12 cellular contexts compared by ENCODE assay signal in the genomic region with DNA sequence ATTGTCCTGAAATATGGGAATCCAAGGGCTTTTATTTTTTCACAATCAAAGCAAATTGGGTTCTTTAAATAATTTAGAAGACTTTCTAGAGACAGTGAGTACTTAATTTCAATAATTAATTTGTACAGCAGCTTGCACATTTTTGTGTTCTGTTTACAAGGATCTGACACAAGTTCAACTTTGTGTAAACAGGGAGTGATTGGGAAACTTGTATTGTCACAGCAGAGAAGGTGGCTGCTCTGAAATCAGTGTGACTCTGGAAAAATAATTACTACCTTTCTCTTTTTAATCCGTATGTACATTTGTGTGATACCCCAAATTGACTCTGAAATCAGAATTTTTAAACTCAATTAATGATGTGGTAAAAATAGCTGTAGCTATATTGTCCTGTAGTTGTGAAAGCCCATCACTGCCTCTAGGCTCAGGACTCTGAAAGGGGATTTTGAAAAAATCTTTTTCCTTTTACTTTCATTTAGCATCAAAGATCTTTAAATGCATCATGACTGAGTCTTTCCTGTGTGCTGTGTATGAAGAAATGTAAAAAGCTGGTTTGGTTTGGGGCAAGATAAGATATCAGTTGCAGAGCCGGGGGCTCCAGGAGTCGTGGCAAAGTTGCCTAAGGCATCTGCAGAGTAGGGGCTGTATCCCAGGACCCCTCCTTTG. TPM values are rescaled to one million over a fixed set of nuclear protein-coding genes. Genes with fewer than 3 reads are reported as not detected.
DNase-seq lines count a peak whose midpoint lies in the region; ATAC-seq and TF ChIP-seq lines count a peak whose summit lies in the region.
"Had no signal": no experiment of that assay in that cellular context is flagged by ENCODE, and none has a peak within 500 bp of the region (broad histone marks: within the 10 kb centered on the region; RNA-seq: fewer than 3 reads in every experiment).

No MANE protein-coding gene starts in this region.

- no peak for TF ChIP-seq POLR2A in stomach (IDR thresholded peaks at IDR 0.05)

- H4K8ac ChIP-seq in mesendoderm (ENCODE audit: low read depth, low read length): no peak overlapping the region

- H3K79me1 ChIP-seq in mesendoderm (ENCODE audit: low read length): no peaks in the 10 kb centered on the region

- H3K4me1 ChIP-seq in mesendoderm (ENCODE audit: control insufficient read depth, low read depth, low read length) (no peaks in the 10 kb centered on the region), stomach (peaks cover 0 to 5% (median 0%) of the 10 kb centered on the region in 4 donors)
- H3K4me1 ChIP-seq: sigmoid colon had no signal

- no peak for TF ChIP-seq EP300 in stomach (IDR thresholded peaks at IDR 0.05)

- H3K9ac ChIP-seq in mesendoderm (ENCODE audit: low read length): no peak overlapping the region

- H4K5ac ChIP-seq in mesendoderm (ENCODE audit: low read length): no peak overlapping the region

- peak; percentile 60 to 62 for ATAC-seq in activated naive CD4-positive, alpha-beta T cell treated with anti-CD3 and anti-CD28 coated beads, Interleukin-2, amount 50 U/mL, for 72 hours
- peak; percentile 83 for ATAC-seq in HG02642 (IDR thresholded peaks at IDR 0.05; ENCODE audit: poor library complexity, unreplicated experiment)
- peak; percentile 77 for ATAC-seq in HG03460 (IDR thresholded peaks at IDR 0.05; ENCODE audit: unreplicated experiment)

- H3K23ac ChIP-seq in mesendoderm (ENCODE audit: low read length): no peak overlapping the region

- peaks cover 15% of the 10 kb centered on the region for H3K4me1 Mint-ChIP-seq in activated naive CD4-positive, alpha-beta T cell treated with anti-CD3 and anti-CD28 coated beads for 36 hours (ENCODE audit: low read depth)

- H3K56ac ChIP-seq in mesendoderm (ENCODE audit: low read length): no peak overlapping the region

- H2BK120ac ChIP-seq in mesendoderm (ENCODE audit: low read depth, low read length): no peak overlapping the region

- CTCF ChIA-PET in activated naive CD4-positive, alpha-beta T cell treated with anti-CD3 and anti-CD28 coated beads for 36 hours (lab: Charles Lee): interaction anchor here (0.8 to 6.2 kb wide), 5 partner anchors 18 to 1497 kb away, joined by 3 to 92 read pairs (median 5); no protein-coding TSS in a partner anchor

- H2BK5ac ChIP-seq in mesendoderm (ENCODE audit: low read length): no peak overlapping the region

- no peak overlapping the region for H3K4me3 Mint-ChIP-seq in activated naive CD4-positive, alpha-beta T cell treated with anti-CD3 and anti-CD28 coated beads for 36 hours

- H3K9me3 Mint-ChIP-seq in activated naive CD4-positive, alpha-beta T cell treated with anti-CD3 and anti-CD28 coated beads, Interleukin-2, amount 50 U/mL, for 72 hours: no peaks in the 10 kb centered on the region
- no peaks in the 10 kb centered on the region for H3K9me3 Mint-ChIP-seq in activated naive CD4-positive, alpha-beta T cell treated with anti-CD3 and anti-CD28 coated beads for 36 hours

- H3K9me3 ChIP-seq in stomach: no peaks in the 10 kb centered on the region
- H3K9me3 ChIP-seq: sigmoid colon had no signal

- H3K4me3 ChIP-seq in mesendoderm (ENCODE audit: low read length) (no peak overlapping the region), stomach (no peak overlapping the region)
- H3K4me3 ChIP-seq: cardiac muscle cell, sigmoid colon had no signal

- H3K4me2 ChIP-seq in mesendoderm (ENCODE audit: low read length): no peak overlapping the region

- H3K27me3 Mint-ChIP-seq in activated naive CD4-positive, alpha-beta T cell treated with anti-CD3 and anti-CD28 coated beads for 36 hours (ENCODE audit: low read depth): no peaks in the 10 kb centered on the region

- no peak overlapping the region for H2BK15ac ChIP-seq in mesendoderm (replicated peaks; ENCODE audit: low read depth)

- TF ChIP-seq CTCF in stomach (IDR thresholded peaks at IDR 0.05): no peak

- H2AK5ac ChIP-seq in mesendoderm (ENCODE audit: low read length): no peak overlapping the region

- H3K36me3 Mint-ChIP-seq in activated naive CD4-positive, alpha-beta T cell treated with anti-CD3 and anti-CD28 coated beads, Interleukin-2, amount 50 U/mL, for 72 hours: no peaks in the 10 kb centered on the region
- no peaks in the 10 kb centered on the region for H3K36me3 Mint-ChIP-seq in activated naive CD4-positive, alpha-beta T cell treated with anti-CD3 and anti-CD28 coated beads for 36 hours (ENCODE audit: low read depth)

- H3K36me3 ChIP-seq in mesendoderm (ENCODE audit: control insufficient read depth, insufficient read depth, low read length) (no peaks in the 10 kb centered on the region), stomach (no peaks in the 10 kb centered on the region)
- H3K36me3 ChIP-seq: cardiac muscle cell, sigmoid colon had no signal

- intact Hi-C loops in activated naive CD4-positive, alpha-beta T cell treated with anti-CD3 and anti-CD28 coated beads for 36 hours (cut with micrococcal nuclease): loop anchor here (2.0 to 10.0 kb wide), 3 partner anchors 958 to 1638 kb away; no protein-coding TSS in a partner anchor
- intact Hi-C loops in stomach (cut with DNase I; ENCODE audit: low total_unique reads): loop anchor here (5.0 kb wide), 1 partner anchor 410 kb away; no protein-coding TSS in a partner anchor

- H3K27me3 ChIP-seq in mesendoderm (ENCODE audit: insufficient read depth, low read length, poor library complexity) (no peaks in the 10 kb centered on the region), stomach (no peaks in the 10 kb centered on the region)
- H3K27me3 ChIP-seq: sigmoid colon had no signal

- H3K27ac ChIP-seq in mesendoderm (ENCODE audit: low read depth, low read length) (no peak overlapping the region), stomach (no peak overlapping the region)
- H3K27ac ChIP-seq: cardiac muscle cell, sigmoid colon had no signal

- no peak overlapping the region for H3K27ac Mint-ChIP-seq in activated naive CD4-positive, alpha-beta T cell treated with anti-CD3 and anti-CD28 coated beads, Interleukin-2, amount 50 U/mL, for 72 hours
- no peak overlapping the region for H3K27ac Mint-ChIP-seq in activated naive CD4-positive, alpha-beta T cell treated with anti-CD3 and anti-CD28 coated beads for 36 hours

- DNase-seq in activated naive CD4-positive, alpha-beta T cell treated with anti-CD3 and anti-CD28 coated beads, Interleukin-2, amount 50 U/mL, for 72 hours (ENCODE audit: low spot score in 2 of 2): no peak
- DNase-seq in activated naive CD4-positive, alpha-beta T cell treated with anti-CD3 and anti-CD28 coated beads for 36 hours: no peak
- DNase-seq in mesendoderm (no peak), Ammon's horn (ENCODE audit: low spot score) (no peak), stomach (no peak), globus pallidus (ENCODE audit: low spot score) (no peak)
- DNase-seq: activated CD8-positive, alpha-beta memory T cell treated with anti-CD3 and anti-CD28 coated beads, Interleukin-2, amount 50 U/mL, for 4 hours; sigmoid colon; SW 1271 had no signal

- H3K79me2 ChIP-seq in mesendoderm (ENCODE audit: control insufficient read depth, insufficient read depth, low read length): no peaks in the 10 kb centered on the region

- H3K4ac ChIP-seq in mesendoderm (ENCODE audit: low read depth, low read length): no peak overlapping the region

- H3K18ac ChIP-seq in mesendoderm (ENCODE audit: low read length): no peak overlapping the region

- no CpG with 5 or more reads among the region's 3 CpGs for WGBS in mesendoderm (ENCODE audit: extremely low coverage, insufficient coverage, low lambda C conversion rate)
- WGBS in stomach, 5 donors: 31 to 54% (median 45%) methylated on average over 3 of the region's 3 CpGs

RNA-seq across cellular contexts. Expression of a gene that starts 45.1 kb away (rescaled TPM):
- 10 to 100 TPM; 17.6 to 21.8 TPM for total RNA-seq in activated naive CD4-positive, alpha-beta T cell treated with anti-CD3 and anti-CD28 coated beads, Interleukin-2, amount 50 U/mL, for 72 hours
- 1 to 10 TPM; 4.8 to 5.7 TPM for total RNA-seq in activated naive CD4-positive, alpha-beta T cell treated with anti-CD3 and anti-CD28 coated beads for 36 hours
- polyA plus RNA-seq in mesendoderm (2013, experiment 1 of 2): 6.1 TPM
- polyA plus RNA-seq in mesendoderm (2013, experiment 2 of 2): 6.3 TPM
- total RNA-seq in stomach: 100 to 1,000 TPM in 2 of 5 donors, 10 to 100 TPM in 3; 23.9 to 187 (median 44.8) TPM
- 10 to 100 TPM; 22.3 to 28.3 (median 22.7) TPM for polyA plus RNA-seq in stomach
